ENCODE assay signal across 18 cellular contexts in the genomic region with DNA sequence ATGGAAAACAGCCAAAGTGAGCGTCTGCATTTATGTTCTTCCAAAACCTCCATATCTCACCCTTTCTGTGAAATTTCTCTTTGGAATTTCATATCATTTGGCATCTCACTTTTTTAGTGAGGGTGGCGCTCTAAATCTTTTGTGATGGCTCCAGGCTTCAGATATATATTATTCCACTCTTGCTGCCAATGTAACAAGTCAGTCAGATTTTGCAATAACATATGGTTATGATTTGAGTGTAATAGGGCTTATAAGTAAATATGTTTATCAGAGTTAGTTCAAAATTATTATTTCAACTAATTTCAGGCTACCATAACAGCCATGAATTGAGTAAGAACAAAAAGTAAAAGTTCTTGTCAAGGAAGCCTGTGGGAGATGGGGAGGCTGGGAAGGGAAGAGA.
A peak's percentile ranks its signal among the peaks of the same experiment; 100 is the strongest.
DNase-seq lines count a peak whose midpoint lies in the region; ATAC-seq and TF ChIP-seq lines count a peak whose summit lies in the region.
"Had no signal": no experiment of that assay in that cellular context is flagged by ENCODE, and none has a peak within 500 bp of the region (broad histone marks: within the 10 kb centered on the region; RNA-seq: fewer than 3 reads in every experiment).

No MANE protein-coding gene starts in this region.

- H3K27me3 ChIP-seq in SK-N-SH (ENCODE audit: insufficient read depth), result no peaks in the 10 kb centered on the region

- peaks cover 10% of the 10 kb centered on the region for H3K9me3 Mint-ChIP-seq in mesothelial cell of epicardium

- H3K4me3 Mint-ChIP-seq in mesothelial cell of epicardium, result no peak overlapping the region
- H3K4me3 Mint-ChIP-seq: CD4-positive, CD25-positive, alpha-beta regulatory T cell; H9 had no signal

- CTCF ChIA-PET in SK-N-SH (lab: Yijun Ruan, JAX), result no interaction called here

- H3K27me3 Mint-ChIP-seq in mesothelial cell of epicardium (ENCODE audit: low read depth), result no peaks in the 10 kb centered on the region
- H3K27me3 Mint-ChIP-seq: CD4-positive, CD25-positive, alpha-beta regulatory T cell had no signal

- peaks cover 13% of the 10 kb centered on the region for H3K4me1 Mint-ChIP-seq in mesothelial cell of epicardium
- H3K4me1 Mint-ChIP-seq: CD4-positive, CD25-positive, alpha-beta regulatory T cell had no signal

- DNase-seq in AG10803 (ENCODE audit: low read depth), result peak; percentile 48
- DNase-seq in SK-N-SH, result no peak
- DNase-seq in fibroblast of mammary gland (ENCODE audit: low read depth), result peak; percentile 57
- DNase-seq in mesothelial cell of epicardium (ENCODE audit: low spot score in 2 of 2, unreplicated experiment in 2 of 2), result no peak
- no peak for DNase-seq in GOT3 (lab: John Stamatoyannopoulos, UW)
- DNase-seq in SHP77 (lab: John Stamatoyannopoulos, UW), result no peak
- DNase-seq: CD4-positive, CD25-positive, alpha-beta regulatory T cell; DMS79 treated with DMSO at 0.1 percent for 48 hours; H9; NCI-H1092 treated with DMSO at 0.1 percent for 48 hours; NCI-H2029 treated with DMSO at 0.1 percent for 48 hours; NCI-H2171; NCI-H345; NCI-H524; NCI-H82; OCI-M1 had no signal

- H3K27ac ChIP-seq in SK-N-SH (ENCODE audit: low read depth in 2 of 2, low read length in 1 of 2), result peak overlapping the region in 1 of 2 experiments; percentile 8; a peak in 1 of 4 replicates

- H3K9me3 ChIP-seq in SK-N-SH, result no peaks in the 10 kb centered on the region

- no peaks in the 10 kb centered on the region for H3K36me3 Mint-ChIP-seq in mesothelial cell of epicardium
- H3K36me3 Mint-ChIP-seq: CD4-positive, CD25-positive, alpha-beta regulatory T cell had no signal

- no peaks in the 10 kb centered on the region for H3K9me2 ChIP-seq in SK-N-SH

- H3K27ac Mint-ChIP-seq in mesothelial cell of epicardium, result peak overlapping the region; percentile 86
- H3K27ac Mint-ChIP-seq: CD4-positive, CD25-positive, alpha-beta regulatory T cell; H9 had no signal

- H3K4me3 ChIP-seq in AG10803 (ENCODE audit: low read length) (no peak overlapping the region), SK-N-SH (ENCODE audit: low read depth in 2 of 2, low read length in 1 of 2) (no peak overlapping the region), fibroblast of mammary gland (ENCODE audit: control insufficient read depth, low read depth, low read length) (no peak overlapping the region)
- H3K4me3 ChIP-seq: K562 had no signal

- ATAC-seq in GM19397 (IDR thresholded peaks at IDR 0.05; ENCODE audit: unreplicated experiment), result no peak
- ATAC-seq: K562 had no signal

- H4K20me1 ChIP-seq in SK-N-SH (ENCODE audit: insufficient read depth), result no peaks in the 10 kb centered on the region

- H3K79me2 ChIP-seq in SK-N-SH (ENCODE audit: insufficient read depth), result no peaks in the 10 kb centered on the region; the same call in 1 of the 2 replicates

- no peaks in the 10 kb centered on the region; a peak in 2 of 4 replicates for H3K4me1 ChIP-seq in SK-N-SH (ENCODE audit: control insufficient read depth in 1 of 2, insufficient read depth in 2 of 2, low read depth in 1 of 2, low read length in 1 of 2)

- TF ChIP-seq RAD21 in SK-N-SH (IDR thresholded peaks at IDR 0.05; ENCODE audit: low read length), result no peak

- peak overlapping the region; percentile 75; the same call in 1 of the 2 replicates for H2AFZ ChIP-seq in SK-N-SH (ENCODE audit: low read depth)

- 33% methylated on average over 2 of the region's 2 CpGs for WGBS in SK-N-SH (ENCODE audit: low lambda C conversion rate)

- no peaks in the 10 kb centered on the region for H3K36me3 ChIP-seq in SK-N-SH (replicated peaks in 1 of 2; ENCODE audit: control insufficient read depth in 1 of 2, insufficient read depth in 2 of 2, low read length in 1 of 2)

- peak in 1 of 2 experiments; percentile 32; a peak in 1 of 4 replicates for TF ChIP-seq EP300 in SK-N-SH (IDR thresholded peaks at IDR 0.05; ENCODE audit: borderline replicate concordance in 1 of 2, low read depth in 1 of 2, low read length in 1 of 2)

- H3K9ac ChIP-seq in SK-N-SH, result no peak overlapping the region

- POLR2A ChIA-PET in SK-N-SH (lab: Yijun Ruan, JAX), result no interaction called here

- no peak for TF ChIP-seq CTCF in AG10803 (conservative IDR thresholded peaks at IDR 0.05; ENCODE audit: low read length)
- TF ChIP-seq CTCF in SK-N-SH (IDR thresholded peaks at IDR 0.05), result no peak
- no peak for TF ChIP-seq CTCF in fibroblast of mammary gland (conservative IDR thresholded peaks at IDR 0.05; ENCODE audit: control insufficient read depth, insufficient read depth, low read depth, low read length)
- no peak for TF ChIP-seq CTCF in mesothelial cell of epicardium (IDR thresholded peaks at IDR 0.05; ENCODE audit: unreplicated experiment)

- peaks cover 14% of the 10 kb centered on the region for H3F3A ChIP-seq in SK-N-SH (replicated peaks; ENCODE audit: insufficient read depth)

- H3K4me2 ChIP-seq in SK-N-SH, result no peak overlapping the region

TF ChIP-seq in SK-N-SH, 30 proteins besides CTCF, POLR2A, EP300 and RAD21:
- TF ChIP-seq FOXJ3 (CRISPR knock-in tag; IDR thresholded peaks at IDR 0.05) (no peak), FOSL2 (IDR thresholded peaks at IDR 0.05; ENCODE audit: borderline replicate concordance, low read depth) (no peak), NFIC (IDR thresholded peaks at IDR 0.05; ENCODE audit: borderline replicate concordance) (0 out of 2 replicates have a peak, but pooled peaks have one; percentile 16), MXI1 (IDR thresholded peaks at IDR 0.05; ENCODE audit: low read depth, low read length) (no peak), TCF12 (IDR thresholded peaks at IDR 0.05) (peak; percentile 56), FOXM1 (IDR thresholded peaks at IDR 0.05; ENCODE audit: low read depth) (no peak), SIN3A (IDR thresholded peaks at IDR 0.05; ENCODE audit: borderline replicate concordance, low read depth, low read length) (no peak), SMC3 (IDR thresholded peaks at IDR 0.05; ENCODE audit: low read depth, low read length) (no peak), CHD2 (IDR thresholded peaks at IDR 0.05; ENCODE audit: low read length, partially characterized antibody) (no peak), RXRA (IDR thresholded peaks at IDR 0.05; ENCODE audit: borderline replicate concordance, low read depth) (no peak), POLR2AphosphoS5 (IDR thresholded peaks at IDR 0.05; ENCODE audit: low read depth, low read length) (no peak)
- TF ChIP-seq, protein P1, sequence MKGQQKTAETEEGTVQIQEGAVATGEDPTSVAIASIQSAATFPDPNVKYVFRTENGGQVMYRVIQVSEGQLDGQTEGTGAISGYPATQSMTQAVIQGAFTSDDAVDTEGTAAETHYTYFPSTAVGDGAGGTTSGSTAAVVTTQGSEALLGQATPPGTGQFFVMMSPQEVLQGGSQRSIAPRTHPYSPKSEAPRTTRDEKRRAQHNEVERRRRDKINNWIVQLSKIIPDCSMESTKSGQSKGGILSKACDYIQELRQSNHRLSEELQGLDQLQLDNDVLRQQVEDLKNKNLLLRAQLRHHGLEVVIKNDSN (IDR thresholded peaks at IDR 0.05; ENCODE audit: borderline replicate concordance, low read depth), result no peak

Comparison
In these comparisons a context has a peak if more than half of its experiments do, and no peak if none do; other contexts are left out.
1. DNase-seq: peak in AG10803 (single experiment) and fibroblast of mammary gland (single experiment); none in SK-N-SH (single experiment), mesothelial cell of epicardium (0 of 2), GOT3 (single experiment) and SHP77 (0 of 2).